In the genomic region with DNA sequence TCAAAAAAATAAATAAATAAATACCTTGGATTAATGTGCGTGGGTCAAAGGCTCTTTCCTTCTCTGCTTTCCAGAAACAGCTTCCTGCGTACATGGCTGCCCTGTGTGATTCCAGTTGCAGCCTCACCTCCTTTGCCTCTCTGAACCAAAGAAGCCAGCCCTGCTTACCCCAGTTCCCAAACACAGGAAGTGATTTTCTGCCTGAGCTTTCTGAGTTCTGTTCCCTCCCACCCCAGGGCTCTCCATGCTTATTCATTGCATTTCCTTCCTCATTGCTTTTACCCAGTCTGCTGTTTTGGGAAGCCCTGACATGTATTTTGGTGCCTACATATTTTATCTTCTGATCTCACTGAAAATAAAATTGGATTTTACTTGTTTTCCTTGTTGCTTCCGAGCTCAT, we compare ENCODE assay signal across 24 cellular contexts. TPM values are rescaled to one million over a fixed set of nuclear protein-coding genes. Genes with fewer than 3 reads are reported as not detected.
DNase-seq lines count a peak whose midpoint lies in the region; ATAC-seq and TF ChIP-seq lines count a peak whose summit lies in the region.
"Had no signal": no experiment of that assay in that cellular context is flagged by ENCODE, and none has a peak within 500 bp of the region (broad histone marks: within the 10 kb centered on the region; RNA-seq: fewer than 3 reads in every experiment).

No MANE protein-coding gene starts in this region.

- no peaks in the 10 kb centered on the region for H3K79me1 ChIP-seq in trophoblast cell (ENCODE audit: low read length)

- H3K18ac ChIP-seq in trophoblast cell (ENCODE audit: low read length): no peak overlapping the region

- no peak overlapping the region for H2BK5ac ChIP-seq in trophoblast cell (ENCODE audit: low read depth, low read length, poor library complexity)

- H3K4me3 ChIP-seq in right atrium auricular region (no peak overlapping the region), right cardiac atrium (ENCODE audit: low read length) (no peak overlapping the region), subcutaneous abdominal adipose tissue (ENCODE audit: low read depth in 1 of 5, low read length in 5 of 5) (no peak overlapping the region), trophoblast cell (ENCODE audit: low read depth, low read length) (no peak overlapping the region)
- H3K4me3 ChIP-seq: lung, spleen, vagina had no signal

- H3K4ac ChIP-seq in trophoblast cell (ENCODE audit: low read depth, low read length): no peak overlapping the region

- no peak overlapping the region for H4K8ac ChIP-seq in trophoblast cell (ENCODE audit: low read depth, low read length)

- H2AK5ac ChIP-seq in trophoblast cell (ENCODE audit: low read length): no peak overlapping the region

- H3K4me2 ChIP-seq in trophoblast cell (ENCODE audit: low read length): no peak overlapping the region

- no peaks in the 10 kb centered on the region for H3K79me2 ChIP-seq in trophoblast cell (ENCODE audit: control insufficient read depth, insufficient read depth, low read length, poor library complexity)

- no peak overlapping the region for H3K27ac ChIP-seq in right atrium auricular region
- no peak overlapping the region for H3K27ac ChIP-seq in right cardiac atrium (ENCODE audit: low read length)
- peak overlapping the region; percentile 62 for H3K27ac ChIP-seq in subcutaneous abdominal adipose tissue (ENCODE audit: low read depth, low read length)
- no peak overlapping the region for H3K27ac ChIP-seq in trophoblast cell (ENCODE audit: low read depth, low read length)
- no peak overlapping the region for H3K27ac ChIP-seq in substantia nigra (ENCODE audit: low read depth, low read length, poor library complexity, severe bottlenecking)
- H3K27ac ChIP-seq: vagina had no signal

- H3K4me1 ChIP-seq in right atrium auricular region (peaks cover 0 to 7% of the 10 kb centered on the region in 2 donors), right cardiac atrium (ENCODE audit: control insufficient read depth, insufficient read depth, low read length) (no peaks in the 10 kb centered on the region), subcutaneous abdominal adipose tissue (ENCODE audit: control insufficient read depth in 5 of 5, insufficient read depth in 5 of 5, low read length in 5 of 5) (peaks cover 2 to 32% (median 12%) of the 10 kb centered on the region in 5 donors), trophoblast cell (ENCODE audit: control insufficient read depth in 1 of 2, insufficient read depth in 2 of 2, low read length in 2 of 2) (no peaks in the 10 kb centered on the region)
- H3K4me1 ChIP-seq: vagina had no signal

- no peak for TF ChIP-seq CTCF in right atrium auricular region (IDR thresholded peaks at IDR 0.05)

- no peak overlapping the region for H3K23ac ChIP-seq in trophoblast cell (ENCODE audit: low read length)

- ATAC-seq in right cardiac atrium (peak; percentile 45 to 50), GM21529 (IDR thresholded peaks at IDR 0.05; ENCODE audit: unreplicated experiment) (no peak)
- ATAC-seq: activated CD8-positive, alpha-beta T cell treated with anti-CD3 and anti-CD28 coated beads for 36 hours had no signal

- H3K9ac ChIP-seq in subcutaneous abdominal adipose tissue (ENCODE audit: low read length in 5 of 5): no peak overlapping the region
- no peak overlapping the region for H3K9ac ChIP-seq in trophoblast cell (ENCODE audit: low read length)

- H3K36me3 ChIP-seq in right atrium auricular region (peaks cover 8% of the 10 kb centered on the region), subcutaneous abdominal adipose tissue (ENCODE audit: control insufficient read depth in 5 of 5, insufficient read depth in 5 of 5, low read length in 5 of 5) (peaks cover 0 to 8% (median 8%) of the 10 kb centered on the region in 5 donors), trophoblast cell (ENCODE audit: control insufficient read depth in 1 of 2, insufficient read depth in 2 of 2, low read length in 2 of 2) (peaks cover 10 to 15% of the 10 kb centered on the region in 2 experiments)

- no peak overlapping the region for H4K91ac ChIP-seq in trophoblast cell (ENCODE audit: low read depth, low read length)

- WGBS in right cardiac atrium: 71% methylated on average over 3 of the region's 3 CpGs
- no CpG with 5 or more reads among the region's 3 CpGs for WGBS in trophoblast cell (ENCODE audit: extremely low coverage, insufficient coverage, insufficient read length)

- peaks cover 0 to 13% of the 10 kb centered on the region in 2 donors for H3K9me3 ChIP-seq in right atrium auricular region
- no peaks in the 10 kb centered on the region for H3K9me3 ChIP-seq in right cardiac atrium (ENCODE audit: control insufficient read depth, low read length)
- peaks cover 1 to 10% (median 9%) of the 10 kb centered on the region in 5 donors for H3K9me3 ChIP-seq in subcutaneous abdominal adipose tissue (ENCODE audit: control insufficient read depth in 5 of 5, low read length in 5 of 5)
- peaks cover 8% of the 10 kb centered on the region for H3K9me3 ChIP-seq in trophoblast cell (ENCODE audit: insufficient read depth, low read depth, low read length)

- H2BK12ac ChIP-seq in trophoblast cell (ENCODE audit: low read length): no peak overlapping the region

- H3K27me3 ChIP-seq in right atrium auricular region (no peaks in the 10 kb centered on the region), right cardiac atrium (ENCODE audit: control insufficient read depth, insufficient read depth) (no peaks in the 10 kb centered on the region), subcutaneous abdominal adipose tissue (ENCODE audit: control insufficient read depth in 5 of 5, insufficient read depth in 4 of 5, low read length in 5 of 5) (no peaks in the 10 kb centered on the region), trophoblast cell (ENCODE audit: insufficient read depth, low read length) (no peaks in the 10 kb centered on the region)
- H3K27me3 ChIP-seq: spleen, vagina had no signal

- intact Hi-C loops in cardiac septum (cut with DNase I) (no loop called here), right cardiac atrium (cut with DNase I) (no loop called here)

- no peak overlapping the region for H2BK120ac ChIP-seq in trophoblast cell (ENCODE audit: insufficient read depth, low read length, poor library complexity)

- no peak overlapping the region for H4K12ac ChIP-seq in trophoblast cell (ENCODE audit: low read depth, low read length)

- DNase-seq in cardiac septum (ENCODE audit: low spot score) (peak; percentile 33), right atrium auricular region (ENCODE audit: low spot score) (no peak), UCSD-AML1 (lab: John Stamatoyannopoulos, UW; ENCODE audit: unreplicated experiment) (peak; percentile 45), right cardiac atrium (no peak), trophoblast cell (no peak), substantia nigra (lab: John Stamatoyannopoulos, UW) (no peak)
- DNase-seq: activated CD8-positive, alpha-beta T cell treated with anti-CD3 and anti-CD28 coated beads for 36 hours; activated naive CD4-positive, alpha-beta T cell treated with anti-CD3 and anti-CD28 coated beads, Interleukin-2, amount 10 ng/mL, durations not matched to agents 7 days and 5 days; activated T-cell treated with anti-CD3 and anti-CD28 coated beads, Interleukin-2, amount 50 U/mL, for 1 hour; anterior cingulate cortex; central memory CD4-positive, alpha-beta T cell; effector CD4-positive, alpha-beta T cell; HCEC 1CT; immature natural killer cell; IMR-90; NCI-H2081 treated with DMSO at 0.1 percent for 48 hours; NCI-H524; posterior cingulate gyrus; spleen; stimulated activated CD4-positive, alpha-beta T cell treated with anti-CD3 and anti-CD28 coated beads, Interleukin-4, amount 100 ng/mL, for 4 hours had no signal

- no peak overlapping the region for H2AFZ ChIP-seq in trophoblast cell (ENCODE audit: insufficient read depth, low read length, poor library complexity)

- H3K14ac ChIP-seq in trophoblast cell (ENCODE audit: low read length): no peak overlapping the region

RNA-seq across cellular contexts. Expression of a gene that starts 15.4 kb away (rescaled TPM):
- total RNA-seq in cardiac septum (4.6 TPM), right atrium auricular region (1 to 10 TPM; 4.9 to 5.6 TPM), right cardiac atrium (1 to 10 TPM; 3.6 to 6.4 (median 5.2) TPM)
- polyA plus RNA-seq in right cardiac atrium: 4.0 TPM
- 10.0 and 10.5 TPM in 2 replicates for polyA plus RNA-seq in trophoblast cell (2013)

RNA-seq across cellular contexts. Expression of a gene that starts 37.8 kb away (rescaled TPM):
- 15.2 TPM for total RNA-seq in cardiac septum
- 10 to 100 TPM in 1 of 2 donors, 1 to 10 TPM in 1; 5.3 to 12.0 TPM for total RNA-seq in right atrium auricular region
- 10 to 100 TPM; 13.7 to 18.8 (median 17.0) TPM for total RNA-seq in right cardiac atrium
- 10.7 TPM for polyA plus RNA-seq in right cardiac atrium
- 12.8 and 12.9 TPM in 2 replicates for polyA plus RNA-seq in trophoblast cell (2013)

RNA-seq across cellular contexts. Expression of a gene that starts 41.8 kb away (rescaled TPM):
- total RNA-seq in cardiac septum (2.6 TPM), right atrium auricular region (1 to 10 TPM; 1.0 to 6.3 TPM), right cardiac atrium (1 to 10 TPM in 3 of 4 donors, under 1 TPM in 1; 0.96 to 4.7 (median 2.1) TPM)
- polyA plus RNA-seq in right cardiac atrium: 6.9 TPM
- polyA plus RNA-seq in trophoblast cell (2013): 9.5 and 10.1 TPM in 2 replicates

Comparison
In these comparisons a context has a peak if more than half of its experiments do, and no peak if none do; other contexts are left out.
1. DNase-seq: peak in cardiac septum (single experiment) and UCSD-AML1 (single experiment); none in right atrium auricular region (single experiment), right cardiac atrium (0 of 3), trophoblast cell (0 of 2) and substantia nigra (0 of 49).